1 cellular context compared by ENCODE assay signal in genomic region chr18:49486959-49487710, GRCh38.
TF ChIP-seq lines count a peak whose summit lies in the region.

Gene C18orf32 (minus strand): TSS chr18:49487234. CDS start chr18:49483748, 3,486 bp downstream.

TF ChIP-seq in HEK293, 187 proteins besides CTCF, POLR2A, EP300 and RAD21 (continued from another document and continues in another):
- peak; percentile 36; the same call in 1 of the 2 replicates for TF ChIP-seq TSHZ1 (tag by site-specific recombination; IDR thresholded peaks at IDR 0.05; ENCODE audit: borderline replicate concordance)
- no peak for TF ChIP-seq ZNF521 (tag by site-specific recombination; IDR thresholded peaks at IDR 0.05)
- TF ChIP-seq ZNF837 (tag by site-specific recombination; IDR thresholded peaks at IDR 0.05): peak; percentile 93; the same call in 1 of the 2 replicates
- peak; percentile 28; the same call in 1 of the 2 replicates for TF ChIP-seq ELK4 (IDR thresholded peaks at IDR 0.05; ENCODE audit: borderline replicate concordance, low read depth, low read length)
- TF ChIP-seq ZNF148 (tag by site-specific recombination; IDR thresholded peaks at IDR 0.05; ENCODE audit: borderline replicate concordance): no peak
- TF ChIP-seq ZFHX2 (tag by site-specific recombination; conservative IDR thresholded peaks at IDR 0.05): no peak
- peak; percentile 61; the same call in 1 of the 2 replicates for TF ChIP-seq ZNF394 (tag by site-specific recombination; IDR thresholded peaks at IDR 0.05; ENCODE audit: borderline replicate concordance)
- 0 out of 2 replicates have a peak, but pooled peaks have one; percentile 70 for TF ChIP-seq OVOL3 (tag by site-specific recombination; IDR thresholded peaks at IDR 0.05)
- peak; percentile 85 for TF ChIP-seq YY2 (tag by site-specific recombination; IDR thresholded peaks at IDR 0.05)
- TF ChIP-seq ZNF677 (tag by site-specific recombination; IDR thresholded peaks at IDR 0.05): no peak
- no peak for TF ChIP-seq ZNF776 (tag by site-specific recombination; IDR thresholded peaks at IDR 0.05; ENCODE audit: borderline replicate concordance)
- peak; percentile 89 for TF ChIP-seq KLF9 (tag by site-specific recombination; IDR thresholded peaks at IDR 0.05; ENCODE audit: low read depth)
- TF ChIP-seq BCL11B (tag by site-specific recombination; IDR thresholded peaks at IDR 0.05; ENCODE audit: low read depth): peak; percentile 96
- peak; percentile 63 for TF ChIP-seq PBX3 (CRISPR knock-in tag; IDR thresholded peaks at IDR 0.05)
- no peak for TF ChIP-seq ZNF571 (tag by site-specific recombination; IDR thresholded peaks at IDR 0.05)
- peak; percentile 46; the same call in 1 of the 2 replicates for TF ChIP-seq REST (tag by site-specific recombination; IDR thresholded peaks at IDR 0.05)
- peak; percentile 100 for TF ChIP-seq ZBTB26 (tag by site-specific recombination; optimal IDR thresholded peaks at IDR 0.05)
- peak; percentile 69 for TF ChIP-seq KLF1 (tag by site-specific recombination; IDR thresholded peaks at IDR 0.05)
- TF ChIP-seq BCL11A (tag by site-specific recombination; IDR thresholded peaks at IDR 0.05; ENCODE audit: low read depth): 0 out of 2 replicates have a peak, but pooled peaks have one; percentile 65
- peak; percentile 16; the same call in 1 of the 2 replicates for TF ChIP-seq ZFP69B (tag by site-specific recombination; IDR thresholded peaks at IDR 0.05)
- TF ChIP-seq ZNF391 (tag by site-specific recombination; IDR thresholded peaks at IDR 0.05; ENCODE audit: borderline replicate concordance, low read depth): no peak
- no peak for TF ChIP-seq ZNF768 (tag by site-specific recombination; IDR thresholded peaks at IDR 0.05)
- TF ChIP-seq ZNF555 (tag by site-specific recombination; conservative IDR thresholded peaks at IDR 0.05): no peak
- no peak for TF ChIP-seq ZNF530 (tag by site-specific recombination; IDR thresholded peaks at IDR 0.05; ENCODE audit: low read depth)
- peak; percentile 73 for TF ChIP-seq KLF8 (tag by site-specific recombination; IDR thresholded peaks at IDR 0.05)
- TF ChIP-seq ZNF777 (tag by site-specific recombination; IDR thresholded peaks at IDR 0.05; ENCODE audit: borderline replicate concordance): no peak
- no peak for TF ChIP-seq ZNF140 (tag by site-specific recombination; IDR thresholded peaks at IDR 0.05)
- TF ChIP-seq ZSCAN23 (tag by site-specific recombination; IDR thresholded peaks at IDR 0.05): no peak
- no peak; the same call in 1 of the 2 replicates for TF ChIP-seq ZBTB21 (tag by site-specific recombination; IDR thresholded peaks at IDR 0.05)
- 0 out of 2 replicates have a peak, but pooled peaks have one; percentile 53 for TF ChIP-seq ZNF121 (tag by site-specific recombination; IDR thresholded peaks at IDR 0.05)
- TF ChIP-seq ZBTB44 (tag by site-specific recombination; IDR thresholded peaks at IDR 0.05): no peak
- no peak for TF ChIP-seq ZNF560 (tag by site-specific recombination; IDR thresholded peaks at IDR 0.05; ENCODE audit: borderline replicate concordance)
- TF ChIP-seq ZNF18 (tag by site-specific recombination; IDR thresholded peaks at IDR 0.05): 0 out of 2 replicates have a peak, but pooled peaks have one; percentile 12
- TF ChIP-seq ZNF623 (tag by site-specific recombination; IDR thresholded peaks at IDR 0.05): no peak; the same call in 1 of the 2 replicates
- TF ChIP-seq TRIM28 (IDR thresholded peaks at IDR 0.05; ENCODE audit: borderline replicate concordance, low read length): no peak
- TF ChIP-seq ZNF747 (tag by site-specific recombination; IDR thresholded peaks at IDR 0.05): no peak
- no peak for TF ChIP-seq ZNF112 (tag by site-specific recombination; IDR thresholded peaks at IDR 0.05)
